ENCODE assay signal across 1 cellular context in genomic region chr13:106155411-106155810, GRCh38.
TF ChIP-seq lines count a peak whose summit lies in the region.

No MANE protein-coding gene starts in this region.

TF ChIP-seq in HepG2, 621 proteins besides CTCF, POLR2A, EP300 and RAD21 (continued from another document):
- TF ChIP-seq PBX3 (CRISPR knock-in tag; IDR thresholded peaks at IDR 0.05; ENCODE audit: borderline replicate concordance) (no peak), ZNF280D (CRISPR knock-in tag; IDR thresholded peaks at IDR 0.05) (no peak), ZNF589 (CRISPR knock-in tag; conservative IDR thresholded peaks at IDR 0.05) (no peak), NR1H2 (CRISPR knock-in tag; IDR thresholded peaks at IDR 0.05; ENCODE audit: borderline replicate concordance, low read depth) (no peak)
